ENCODE assay signal across 13 cellular contexts in genomic region chrX:40009890-40010289, GRCh38.
DNase-seq lines count a peak whose midpoint lies in the region; ATAC-seq lines count a peak whose summit lies in the region.
"Had no signal": no experiment of that assay in that cellular context is flagged by ENCODE, and none has a peak within 500 bp of the region (broad histone marks: within the 10 kb centered on the region; RNA-seq: fewer than 3 reads in every experiment).

No MANE protein-coding gene starts in this region.

- peaks cover 5 to 14% of the 10 kb centered on the region in 2 donors for H3K27me3 Mint-ChIP-seq in CD4-positive, alpha-beta memory T cell
- peaks cover 50% of the 10 kb centered on the region for H3K27me3 Mint-ChIP-seq in IgD-negative memory B cell
- peaks cover 22% of the 10 kb centered on the region for H3K27me3 Mint-ChIP-seq in activated T-helper 2 cell treated with anti-CD3 and anti-CD28 coated beads, Interferon-gamma antibody, Interleukin-2, Interleukin-4, amounts not matched to agents 10 μg/mL and 5 μg/mL and 100 μg/mL, durations not matched to agents 14 hours and 24 hours and 36 hours (ENCODE audit: low read depth)
- peaks cover 15 to 47% (median 15%) of the 10 kb centered on the region in 5 donors for H3K27me3 Mint-ChIP-seq in naive thymus-derived CD4-positive, alpha-beta T cell

- intact Hi-C loops in CD4-positive, alpha-beta memory T cell (cut with micrococcal nuclease) = loop anchor here (5.0 kb wide), 5 partner anchors 97 to 278 kb away; no protein-coding TSS in a partner anchor
- intact Hi-C loops in activated T-helper 2 cell treated with anti-CD3 and anti-CD28 coated beads, Interferon-gamma antibody, Interleukin-2, Interleukin-4, amounts not matched to agents 10 μg/mL and 5 μg/mL and 100 μg/mL, durations not matched to agents 14 hours and 24 hours and 36 hours (cut with micrococcal nuclease) = loop anchor here (5.0 to 10.0 kb wide), 7 partner anchors 55 to 1198 kb away; no protein-coding TSS in a partner anchor
- intact Hi-C loops in naive thymus-derived CD4-positive, alpha-beta T cell (cut with micrococcal nuclease) = loop anchor here (2.0 to 5.0 kb wide), 5 partner anchors 57 to 193 kb away; no protein-coding TSS in a partner anchor
- intact Hi-C loops in Right ventricle myocardium inferior (cut with DNase I) = loop anchor here (5.0 to 10.0 kb wide), 5 partner anchors 103 to 275 kb away; no protein-coding TSS in a partner anchor

- H3K27ac Mint-ChIP-seq in CD4-positive, alpha-beta memory T cell = peak overlapping the region in 1 of 7 donors; percentile 12
- H3K27ac Mint-ChIP-seq in IgD-negative memory B cell = peak overlapping the region in 2 of 3 donors; percentile 82 to 88
- peak overlapping the region; percentile 58 for H3K27ac Mint-ChIP-seq in activated T-helper 2 cell treated with anti-CD3 and anti-CD28 coated beads, Interferon-gamma antibody, Interleukin-2, Interleukin-4, amounts not matched to agents 10 μg/mL and 5 μg/mL and 100 μg/mL, durations not matched to agents 14 hours and 24 hours and 36 hours
- H3K27ac Mint-ChIP-seq in naive thymus-derived CD4-positive, alpha-beta T cell = peak overlapping the region in 2 of 9 donors; percentile 29 to 67
- H3K27ac Mint-ChIP-seq: stimulated activated naive CD8-positive, alpha-beta T cell treated with anti-CD3 and anti-CD28 coated beads, Interleukin-15, Interleukin-2, amounts not matched to agents 100 ng/mL and 50 ng/mL, for 24 hours had no signal

- CTCF ChIA-PET in CD4-positive, alpha-beta memory T cell (lab: Charles Lee; ENCODE audit: partially characterized antibody) = no interaction called here
- CTCF ChIA-PET in naive thymus-derived CD4-positive, alpha-beta T cell (lab: Charles Lee) = no interaction called here

- H3K4me1 ChIP-seq in CD4-positive, alpha-beta memory T cell (ENCODE audit: insufficient read depth, low read length) = peaks cover 22% of the 10 kb centered on the region
- peaks cover 0 to 31% of the 10 kb centered on the region in 2 donors for H3K4me1 ChIP-seq in naive thymus-derived CD4-positive, alpha-beta T cell (ENCODE audit: control insufficient read depth in 2 of 2, insufficient read depth in 2 of 2, low read length in 2 of 2)

- H3K4me1 Mint-ChIP-seq in CD4-positive, alpha-beta memory T cell = peaks cover 8 to 42% (median 27%) of the 10 kb centered on the region in 4 donors
- peaks cover 8 to 31% (median 9%) of the 10 kb centered on the region in 3 donors for H3K4me1 Mint-ChIP-seq in IgD-negative memory B cell
- peaks cover 22% of the 10 kb centered on the region for H3K4me1 Mint-ChIP-seq in activated T-helper 2 cell treated with anti-CD3 and anti-CD28 coated beads, Interferon-gamma antibody, Interleukin-2, Interleukin-4, amounts not matched to agents 10 μg/mL and 5 μg/mL and 100 μg/mL, durations not matched to agents 14 hours and 24 hours and 36 hours (ENCODE audit: low read depth)
- peaks cover 5 to 46% (median 31%) of the 10 kb centered on the region in 7 donors for H3K4me1 Mint-ChIP-seq in naive thymus-derived CD4-positive, alpha-beta T cell

- H3K4me3 Mint-ChIP-seq in CD4-positive, alpha-beta memory T cell = peak overlapping the region in 6 of 8 donors; percentile 46 to 75 (median 64)
- peak overlapping the region in 3 of 4 donors; percentile 58 to 81 (median 76) for H3K4me3 Mint-ChIP-seq in IgD-negative memory B cell
- H3K4me3 Mint-ChIP-seq in activated T-helper 2 cell treated with anti-CD3 and anti-CD28 coated beads, Interferon-gamma antibody, Interleukin-2, Interleukin-4, amounts not matched to agents 10 μg/mL and 5 μg/mL and 100 μg/mL, durations not matched to agents 14 hours and 24 hours and 36 hours (ENCODE audit: low read depth) = no peak overlapping the region
- peak overlapping the region in 9 of 10 donors; percentile 30 to 80 (median 64) for H3K4me3 Mint-ChIP-seq in naive thymus-derived CD4-positive, alpha-beta T cell
- H3K4me3 Mint-ChIP-seq: stimulated activated naive CD8-positive, alpha-beta T cell treated with anti-CD3 and anti-CD28 coated beads, Interleukin-15, Interleukin-2, amounts not matched to agents 100 ng/mL and 50 ng/mL, for 24 hours had no signal

- no peak for DNase-seq in CD4-positive, alpha-beta memory T cell
- DNase-seq in activated T-helper 2 cell treated with anti-CD3 and anti-CD28 coated beads, Interferon-gamma antibody, Interleukin-2, Interleukin-4, amounts not matched to agents 10 μg/mL and 5 μg/mL and 100 μg/mL, durations not matched to agents 14 hours and 24 hours and 36 hours (ENCODE audit: low spot score) = no peak
- no peak for DNase-seq in naive thymus-derived CD4-positive, alpha-beta T cell
- DNase-seq in Right ventricle myocardium inferior (ENCODE audit: missing footprints) = no peak
- DNase-seq in GOT3 (lab: John Stamatoyannopoulos, UW) = no peak
- no peak for DNase-seq in SHP77 (lab: John Stamatoyannopoulos, UW)
- DNase-seq: gastrocnemius medialis; left ventricle myocardium superior; NCI-H1105 treated with DMSO at 0.1 percent for 48 hours; stimulated activated CD4-positive, alpha-beta T cell treated with anti-CD3 and anti-CD28 coated beads, Interleukin-1b, Interleukin-23, amount 100 ng/mL, for 48 hours had no signal

- H3K4me3 ChIP-seq in CD4-positive, alpha-beta memory T cell (ENCODE audit: low read length in 2 of 2) = no peak overlapping the region
- H3K4me3 ChIP-seq in naive thymus-derived CD4-positive, alpha-beta T cell (ENCODE audit: low read length) = no peak overlapping the region

- ATAC-seq in naive thymus-derived CD4-positive, alpha-beta T cell = no peak
- ATAC-seq in HG02610 (IDR thresholded peaks at IDR 0.05; ENCODE audit: unreplicated experiment) (no peak), Right ventricle myocardium inferior (no peak)
- ATAC-seq: gastrocnemius medialis, left ventricle myocardium superior had no signal

- POLR2A ChIA-PET in CD4-positive, alpha-beta memory T cell (lab: Charles Lee; ENCODE audit: partially characterized antibody) = interaction anchor here (0.7 kb wide), 1 partner anchor 86 kb away, joined by 3 read pairs; no protein-coding TSS in a partner anchor
- POLR2A ChIA-PET in naive thymus-derived CD4-positive, alpha-beta T cell (lab: Charles Lee) = interaction anchor here (0.6 to 1.5 kb wide), 2 partner anchors 88 to 118 kb away, joined by 4 to 9 read pairs; partner anchors contain the start of gene BCOR

- no peaks in the 10 kb centered on the region for H3K27me3 ChIP-seq in CD4-positive, alpha-beta memory T cell (ENCODE audit: insufficient read depth, low read length)
- H3K27me3 ChIP-seq in naive thymus-derived CD4-positive, alpha-beta T cell (ENCODE audit: control insufficient read depth in 2 of 2, insufficient read depth in 2 of 2, low read length in 2 of 2) = no peaks in the 10 kb centered on the region

- H3K36me3 ChIP-seq in CD4-positive, alpha-beta memory T cell (ENCODE audit: insufficient read depth, low read length) = no peaks in the 10 kb centered on the region
- no peaks in the 10 kb centered on the region for H3K36me3 ChIP-seq in naive thymus-derived CD4-positive, alpha-beta T cell (ENCODE audit: control insufficient read depth in 2 of 3, insufficient read depth in 3 of 3, low read length in 3 of 3)
- H3K36me3 ChIP-seq: gastrocnemius medialis had no signal

- no peaks in the 10 kb centered on the region for H3K36me3 Mint-ChIP-seq in CD4-positive, alpha-beta memory T cell
- H3K36me3 Mint-ChIP-seq in IgD-negative memory B cell = no peaks in the 10 kb centered on the region
- no peaks in the 10 kb centered on the region for H3K36me3 Mint-ChIP-seq in activated T-helper 2 cell treated with anti-CD3 and anti-CD28 coated beads, Interferon-gamma antibody, Interleukin-2, Interleukin-4, amounts not matched to agents 10 μg/mL and 5 μg/mL and 100 μg/mL, durations not matched to agents 14 hours and 24 hours and 36 hours (ENCODE audit: low read depth)
- no peaks in the 10 kb centered on the region for H3K36me3 Mint-ChIP-seq in naive thymus-derived CD4-positive, alpha-beta T cell

- H3K27ac ChIP-seq in CD4-positive, alpha-beta memory T cell (ENCODE audit: low read depth, low read length) = no peak overlapping the region
- H3K27ac ChIP-seq in naive thymus-derived CD4-positive, alpha-beta T cell (ENCODE audit: low read depth, low read length) = no peak overlapping the region
- H3K27ac ChIP-seq: gastrocnemius medialis had no signal

- H3K9me3 Mint-ChIP-seq in CD4-positive, alpha-beta memory T cell = peaks cover 0 to 2% (median 0%) of the 10 kb centered on the region in 8 donors
- peaks cover 0 to 2% (median 0%) of the 10 kb centered on the region in 3 donors for H3K9me3 Mint-ChIP-seq in IgD-negative memory B cell
- no peaks in the 10 kb centered on the region for H3K9me3 Mint-ChIP-seq in activated T-helper 2 cell treated with anti-CD3 and anti-CD28 coated beads, Interferon-gamma antibody, Interleukin-2, Interleukin-4, amounts not matched to agents 10 μg/mL and 5 μg/mL and 100 μg/mL, durations not matched to agents 14 hours and 24 hours and 36 hours
- H3K9me3 Mint-ChIP-seq in naive thymus-derived CD4-positive, alpha-beta T cell = peaks cover 0 to 2% (median 0%) of the 10 kb centered on the region in 11 donors
- H3K9me3 Mint-ChIP-seq: stimulated activated naive CD8-positive, alpha-beta T cell treated with anti-CD3 and anti-CD28 coated beads, Interleukin-15, Interleukin-2, amounts not matched to agents 100 ng/mL and 50 ng/mL, for 24 hours had no signal

- no peaks in the 10 kb centered on the region for H3K9me3 ChIP-seq in CD4-positive, alpha-beta memory T cell (ENCODE audit: control insufficient read depth in 1 of 2, low read length in 2 of 2)
- no peaks in the 10 kb centered on the region for H3K9me3 ChIP-seq in naive thymus-derived CD4-positive, alpha-beta T cell (ENCODE audit: control insufficient read depth in 2 of 3, low read length in 3 of 3)
- H3K9me3 ChIP-seq: gastrocnemius medialis had no signal
